10 cellular contexts compared by ENCODE assay signal in genomic region chr20:38804243-38804642, GRCh38. TPM values are rescaled to one million over a fixed set of nuclear protein-coding genes. Genes with fewer than 3 reads are reported as not detected.
DNase-seq lines count a peak whose midpoint lies in the region; ATAC-seq and TF ChIP-seq lines count a peak whose summit lies in the region.
"Had no signal": no experiment of that assay in that cellular context is flagged by ENCODE, and none has a peak within 500 bp of the region (broad histone marks: within the 10 kb centered on the region; RNA-seq: fewer than 3 reads in every experiment).

No MANE protein-coding gene starts in this region.

- ATAC-seq in activated naive CD4-positive, alpha-beta T cell treated with anti-CD3 and anti-CD28 coated beads, Interleukin-2, amount 50 U/mL, for 72 hours = no peak
- no peak for ATAC-seq in lower lobe of right lung
- no peak for ATAC-seq in HG02798 (IDR thresholded peaks at IDR 0.05; ENCODE audit: poor library complexity, unreplicated experiment)

- no peak for TF ChIP-seq CTCF in lower lobe of right lung (IDR thresholded peaks at IDR 0.05)

- peaks cover 27% of the 10 kb centered on the region for H3K27me3 ChIP-seq in lower lobe of right lung (ENCODE audit: low read depth)

- DNase-seq in activated naive CD4-positive, alpha-beta T cell treated with anti-CD3 and anti-CD28 coated beads for 36 hours = no peak
- no peak for DNase-seq in activated naive CD4-positive, alpha-beta T cell (lab: John Stamatoyannopoulos, UW)
- DNase-seq in activated naive CD4-positive, alpha-beta T cell treated with anti-CD3 and anti-CD28 coated beads, Interleukin-2, amount 50 U/mL, for 72 hours (ENCODE audit: low spot score in 2 of 2) = no peak
- DNase-seq in lower lobe of right lung = no peak
- DNase-seq in NCI-H1436 treated with DMSO at 0.1 percent for 48 hours (lab: John Stamatoyannopoulos, UW) = no peak
- no peak for DNase-seq in SIG-M5 (lab: John Stamatoyannopoulos, UW)
- DNase-seq: left cardiac atrium, NCI-H1092 treated with DMSO at 0.1 percent for 48 hours had no signal

- H3K36me3 Mint-ChIP-seq in activated naive CD4-positive, alpha-beta T cell treated with anti-CD3 and anti-CD28 coated beads for 36 hours (ENCODE audit: low read depth) = peaks cover 16% of the 10 kb centered on the region
- H3K36me3 Mint-ChIP-seq in activated naive CD4-positive, alpha-beta T cell treated with anti-CD3 and anti-CD28 coated beads, Interleukin-2, amount 50 U/mL, for 72 hours = peaks cover 21 to 27% of the 10 kb centered on the region in 2 donors

- H3K4me1 Mint-ChIP-seq in activated naive CD4-positive, alpha-beta T cell treated with anti-CD3 and anti-CD28 coated beads for 36 hours (ENCODE audit: low read depth) = peaks cover 39% of the 10 kb centered on the region

- H3K36me3 ChIP-seq in lower lobe of right lung = no peaks in the 10 kb centered on the region

- intact Hi-C loops in activated naive CD4-positive, alpha-beta T cell treated with anti-CD3 and anti-CD28 coated beads for 36 hours (cut with micrococcal nuclease) = loop anchor here (2.0 kb wide), 2 partner anchors 39 to 159 kb away; partner anchors contain the start of gene DHX35
- intact Hi-C loops in lower lobe of right lung (cut with DNase I) = no loop called here

- no peaks in the 10 kb centered on the region for H3K27me3 Mint-ChIP-seq in activated naive CD4-positive, alpha-beta T cell treated with anti-CD3 and anti-CD28 coated beads for 36 hours (ENCODE audit: low read depth)

- no peak overlapping the region for H3K4me3 ChIP-seq in lower lobe of right lung

- H3K27ac ChIP-seq in lower lobe of right lung (peak overlapping the region; percentile 79), temporal lobe (ENCODE audit: low read depth, low read length) (peak overlapping the region; percentile 95)

- CTCF ChIA-PET in activated naive CD4-positive, alpha-beta T cell treated with anti-CD3 and anti-CD28 coated beads for 36 hours (lab: Charles Lee) = no interaction called here

- no peaks in the 10 kb centered on the region for H3K9me3 Mint-ChIP-seq in activated naive CD4-positive, alpha-beta T cell treated with anti-CD3 and anti-CD28 coated beads for 36 hours
- no peaks in the 10 kb centered on the region for H3K9me3 Mint-ChIP-seq in activated naive CD4-positive, alpha-beta T cell treated with anti-CD3 and anti-CD28 coated beads, Interleukin-2, amount 50 U/mL, for 72 hours

- H3K4me1 ChIP-seq in lower lobe of right lung = peaks cover 48% of the 10 kb centered on the region

- H3K27ac Mint-ChIP-seq in activated naive CD4-positive, alpha-beta T cell treated with anti-CD3 and anti-CD28 coated beads for 36 hours = peak overlapping the region; percentile 96
- peak overlapping the region; percentile 78 to 89 for H3K27ac Mint-ChIP-seq in activated naive CD4-positive, alpha-beta T cell treated with anti-CD3 and anti-CD28 coated beads, Interleukin-2, amount 50 U/mL, for 72 hours

- no peaks in the 10 kb centered on the region for H3K9me3 ChIP-seq in lower lobe of right lung

- peak overlapping the region; percentile 9 for H3K4me3 Mint-ChIP-seq in activated naive CD4-positive, alpha-beta T cell treated with anti-CD3 and anti-CD28 coated beads for 36 hours

RNA-seq across cellular contexts. Expression of gene PPP1R16B, which starts 1.3 kb away (rescaled TPM):
- 10 to 100 TPM; 38.1 to 40.0 TPM for total RNA-seq in activated naive CD4-positive, alpha-beta T cell treated with anti-CD3 and anti-CD28 coated beads for 36 hours
- total RNA-seq in activated naive CD4-positive, alpha-beta T cell treated with anti-CD3 and anti-CD28 coated beads, Interleukin-2, amount 50 U/mL, for 72 hours = 10 to 100 TPM; 45.5 to 80.4 TPM
- total RNA-seq in lower lobe of right lung (13.0 TPM), temporal lobe (10.1 TPM)

RNA-seq across cellular contexts. Expression of gene ACTR5, which starts 56.0 kb away (rescaled TPM):
- total RNA-seq in activated naive CD4-positive, alpha-beta T cell treated with anti-CD3 and anti-CD28 coated beads for 36 hours = 1 to 10 TPM; 8.3 to 9.4 TPM
- total RNA-seq in activated naive CD4-positive, alpha-beta T cell treated with anti-CD3 and anti-CD28 coated beads, Interleukin-2, amount 50 U/mL, for 72 hours = 10 to 100 TPM in 1 of 2 donors, 1 to 10 TPM in 1; 7.2 to 11.7 TPM
- 6.0 TPM for total RNA-seq in lower lobe of right lung
- total RNA-seq in temporal lobe = 9.3 TPM
